In the genomic region with DNA sequence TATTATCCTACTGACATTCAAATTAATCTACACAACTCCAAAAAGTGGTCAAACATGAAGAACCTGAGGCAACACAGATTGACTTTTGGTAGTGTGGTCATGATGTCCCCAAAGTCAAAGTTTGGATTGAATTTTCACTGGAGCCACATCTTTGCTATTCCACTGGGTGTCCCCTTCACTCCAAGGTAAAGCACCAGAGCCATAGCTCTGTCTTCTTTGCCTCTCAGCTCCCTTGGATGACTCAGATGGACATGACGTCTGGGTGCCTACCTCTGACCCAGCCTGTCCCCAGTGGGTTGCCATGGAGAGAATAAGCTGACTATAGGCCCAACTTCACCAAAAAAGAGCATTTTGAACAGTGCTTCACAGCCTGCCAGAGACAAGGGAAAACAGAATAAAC, we compare ENCODE assay signal across 17 cellular contexts. TPM values are rescaled to one million over a fixed set of nuclear protein-coding genes. Genes with fewer than 3 reads are reported as not detected.
DNase-seq lines count a peak whose midpoint lies in the region; ATAC-seq and TF ChIP-seq lines count a peak whose summit lies in the region.
"Had no signal": no experiment of that assay in that cellular context is flagged by ENCODE, and none has a peak within 500 bp of the region (broad histone marks: within the 10 kb centered on the region; RNA-seq: fewer than 3 reads in every experiment).

No MANE protein-coding gene starts in this region.

- no peak overlapping the region for H3K56ac ChIP-seq in mesendoderm (ENCODE audit: low read length)

- no peak overlapping the region for H2BK5ac ChIP-seq in mesendoderm (ENCODE audit: low read length)

- H3K79me1 ChIP-seq in mesendoderm (ENCODE audit: low read length) = no peaks in the 10 kb centered on the region

- no peak overlapping the region for H3K4me2 ChIP-seq in mesendoderm (ENCODE audit: low read length)

- H3K18ac ChIP-seq in mesendoderm (ENCODE audit: low read length) = no peak overlapping the region

- H3K9ac ChIP-seq in mesendoderm (ENCODE audit: low read length) = no peak overlapping the region
- no peak overlapping the region for H3K9ac ChIP-seq in colonic mucosa (ENCODE audit: low read depth in 2 of 2, low read length in 2 of 2)

- TF ChIP-seq CTCF in choroid plexus epithelial cell (conservative IDR thresholded peaks at IDR 0.05; ENCODE audit: low read depth, low read length) = peak; percentile 25
- no peak for TF ChIP-seq CTCF in colonic mucosa (IDR thresholded peaks at IDR 0.05)

- H3K27ac ChIP-seq in mesendoderm (ENCODE audit: low read depth, low read length) = no peak overlapping the region
- H3K27ac ChIP-seq in colonic mucosa = no peak overlapping the region
- H3K27ac ChIP-seq: thoracic aorta had no signal

- ATAC-seq in sciatic nerve = no peak
- ATAC-seq in GM21381 (IDR thresholded peaks at IDR 0.05; ENCODE audit: unreplicated experiment) = no peak
- ATAC-seq: activated CD4-positive, CD25-positive, alpha-beta regulatory T cell treated with anti-CD3 and anti-CD28 coated beads, Interleukin-2, amount 50 U/mL, for 24 hours; activated naive CD4-positive, alpha-beta T cell treated with anti-CD3 and anti-CD28 coated beads, Interleukin-2, amount 50 U/mL, for 72 hours; left cardiac atrium; naive thymus-derived CD8-positive, alpha-beta T cell had no signal

- WGBS in mesendoderm (ENCODE audit: extremely low coverage, insufficient coverage, low lambda C conversion rate) = no CpG with 5 or more reads among the region's 1 CpG

- H3K9me3 ChIP-seq in colonic mucosa = no peaks in the 10 kb centered on the region
- H3K9me3 ChIP-seq: thoracic aorta had no signal

- peak; percentile 16 for DNase-seq in H4 (ENCODE audit: low spot score)
- DNase-seq in M059J (ENCODE audit: low read depth) = peak; percentile 59
- peak; percentile 71 for DNase-seq in choroid plexus epithelial cell (ENCODE audit: low read depth)
- peak; percentile 79 for DNase-seq in mesendoderm
- DNase-seq in colonic mucosa = no peak
- no peak for DNase-seq in sciatic nerve (ENCODE audit: low spot score)
- DNase-seq: caudate nucleus; DMS79 treated with DMSO at 0.1 percent for 48 hours; left cardiac atrium; naive thymus-derived CD8-positive, alpha-beta T cell; NCI-H1105 treated with DMSO at 0.1 percent for 48 hours; retina; stimulated activated CD4-positive, alpha-beta T cell treated with anti-CD3 and anti-CD28 coated beads, Interleukin-2, amount 100 ng/mL, for 24 hours had no signal

- H3K4ac ChIP-seq in mesendoderm (ENCODE audit: low read depth, low read length) = no peak overlapping the region

- no peak overlapping the region for H3K23ac ChIP-seq in mesendoderm (ENCODE audit: low read length)

- H4K8ac ChIP-seq in mesendoderm (ENCODE audit: low read depth, low read length) = no peak overlapping the region

- no peak overlapping the region for H4K5ac ChIP-seq in mesendoderm (ENCODE audit: low read length)

- no peaks in the 10 kb centered on the region for H3K79me2 ChIP-seq in mesendoderm (ENCODE audit: control insufficient read depth, insufficient read depth, low read length)

- H3K36me3 ChIP-seq in mesendoderm (ENCODE audit: control insufficient read depth, insufficient read depth, low read length) (no peaks in the 10 kb centered on the region), colonic mucosa (no peaks in the 10 kb centered on the region)
- H3K36me3 ChIP-seq: thoracic aorta had no signal

- H3K4me3 ChIP-seq in choroid plexus epithelial cell (ENCODE audit: low read depth, low read length) (no peak overlapping the region), mesendoderm (ENCODE audit: low read length) (no peak overlapping the region), colonic mucosa (no peak overlapping the region)
- H3K4me3 ChIP-seq: thoracic aorta had no signal

- H2BK120ac ChIP-seq in mesendoderm (ENCODE audit: low read depth, low read length) = no peak overlapping the region

- H2BK15ac ChIP-seq in mesendoderm (replicated peaks; ENCODE audit: low read depth) = no peak overlapping the region

- H3K4me1 ChIP-seq in mesendoderm (ENCODE audit: control insufficient read depth, low read depth, low read length) (no peaks in the 10 kb centered on the region), colonic mucosa (no peaks in the 10 kb centered on the region)

- no peak overlapping the region for H2AK5ac ChIP-seq in mesendoderm (ENCODE audit: low read length)

- H3K27me3 ChIP-seq in mesendoderm (ENCODE audit: insufficient read depth, low read length, poor library complexity) (no peaks in the 10 kb centered on the region), colonic mucosa (no peaks in the 10 kb centered on the region)

- intact Hi-C loops in colonic mucosa (cut with DNase I) = no loop called here
- intact Hi-C loops in sciatic nerve (cut with DNase I) = no loop called here

RNA-seq across cellular contexts. Expression of a gene that starts 57.4 kb away (rescaled TPM):
- 4.3 and 8.3 TPM in 2 replicates for total RNA-seq in H4 (2014; rRNA removed; shearing (Covaris generic))
- total RNA-seq in M059J (2014; rRNA removed; shearing (Covaris generic)) = 5.9 and 7.0 TPM in 2 replicates
- 17.7 TPM for polyA plus RNA-seq in mesendoderm (2013, experiment 1 of 2)
- polyA plus RNA-seq in mesendoderm (2013, experiment 2 of 2) = 18.8 TPM
- total RNA-seq in colonic mucosa (10 to 100 TPM; 13.4 to 15.9 TPM), sciatic nerve (120 TPM)

Comparison
In these comparisons a context has a peak if more than half of its experiments do, and no peak if none do; other contexts are left out.
1. DNase-seq: peak in H4 (single experiment), M059J (single experiment), choroid plexus epithelial cell (single experiment) and mesendoderm (single experiment); none in colonic mucosa (single experiment) and sciatic nerve (single experiment).